ENCODE assay signal across 22 cellular contexts in genomic region chr1:65971547-65971946, GRCh38.
DNase-seq lines count a peak whose midpoint lies in the region; ATAC-seq, FAIRE-seq and TF ChIP-seq lines count a peak whose summit lies in the region.
"Had no signal": no experiment of that assay in that cellular context is flagged by ENCODE, and none has a peak within 500 bp of the region (broad histone marks: within the 10 kb centered on the region; RNA-seq: fewer than 3 reads in every experiment).

No MANE protein-coding gene starts in this region.

- H4K5ac ChIP-seq in IMR-90 (ENCODE audit: low read depth, low read length) (no peak overlapping the region), mesendoderm (ENCODE audit: low read length) (no peak overlapping the region)

- no peak overlapping the region for H3K4ac ChIP-seq in IMR-90 (ENCODE audit: low read depth, low read length)
- no peak overlapping the region for H3K4ac ChIP-seq in mesendoderm (ENCODE audit: low read depth, low read length)

- no peak overlapping the region for H2BK15ac ChIP-seq in IMR-90 (ENCODE audit: low read depth, low read length)
- no peak overlapping the region for H2BK15ac ChIP-seq in mesendoderm (replicated peaks; ENCODE audit: low read depth)

- H3K4me2 ChIP-seq in IMR-90 (ENCODE audit: low read depth, low read length) (no peak overlapping the region), mesendoderm (ENCODE audit: low read length) (no peak overlapping the region)
- H3K4me2 ChIP-seq: BLaER1 treated with 17β-estradiol and CSF1 and Interleukin-3, amounts not matched to agents 10 nM and 100 nM had no signal

- H2BK120ac ChIP-seq in IMR-90 (ENCODE audit: low read depth, low read length): no peak overlapping the region
- H2BK120ac ChIP-seq in mesendoderm (ENCODE audit: low read depth, low read length): no peak overlapping the region

- peaks cover 5% of the 10 kb centered on the region; the same call in 1 of the 2 replicates for H3K9me3 ChIP-seq in IMR-90 (ENCODE audit: control insufficient read depth, insufficient read depth, low read length)

- H3K56ac ChIP-seq in IMR-90 (ENCODE audit: extremely low read depth, insufficient read depth, low read length): no peak overlapping the region
- no peak overlapping the region for H3K56ac ChIP-seq in mesendoderm (ENCODE audit: low read length)

- H2AK5ac ChIP-seq in IMR-90 (ENCODE audit: low read depth, low read length) (no peak overlapping the region), mesendoderm (ENCODE audit: low read length) (no peak overlapping the region)

- H3K14ac ChIP-seq in IMR-90 (replicated peaks; ENCODE audit: low read depth, low read length): no peak overlapping the region

- H3K18ac ChIP-seq in IMR-90 (ENCODE audit: low read depth, low read length): no peak overlapping the region
- no peak overlapping the region for H3K18ac ChIP-seq in mesendoderm (ENCODE audit: low read length)

- in situ Hi-C loops in IMR-90 (cut with MboI; ENCODE audit: low sequenced_read_pairs): loop anchor here (25.0 kb wide), 1 partner anchor 741 kb away; no protein-coding TSS in a partner anchor

- FAIRE-seq in D721Med (lab: Jason Lieb, UNC): no peak
- FAIRE-seq: GM12892, GM18507, K562 had no signal

- POLR2A ChIA-PET in IMR-90 (lab: Charles Lee; ENCODE audit: unreplicated experiment): no interaction called here

- no peaks in the 10 kb centered on the region for H4K20me1 ChIP-seq in IMR-90 (ENCODE audit: insufficient read depth, low read length)
- H4K20me1 ChIP-seq: BLaER1 treated with 17β-estradiol and CSF1 and Interleukin-3, amounts not matched to agents 10 nM and 100 nM had no signal

- H3K27me3 ChIP-seq in IMR-90 (ENCODE audit: control insufficient read depth, insufficient read depth, low read length) (no peaks in the 10 kb centered on the region), mesendoderm (ENCODE audit: insufficient read depth, low read length, poor library complexity) (no peaks in the 10 kb centered on the region)
- H3K27me3 ChIP-seq: BLaER1 treated with 17β-estradiol and CSF1 and Interleukin-3, amounts not matched to agents 10 nM and 100 nM had no signal

- dilution Hi-C loops in IMR-90 (cut with HindIII; ENCODE audit: low sequenced_read_pairs, unreplicated experiment): no loop called here

- DNase-seq in ELR (ENCODE audit: low read depth) (peak; percentile 43), IMR-90 (peak; percentile 39), choroid plexus epithelial cell (ENCODE audit: low read depth) (peak; percentile 33), D721Med (ENCODE audit: insufficient read length, low spot score) (no peak), mesendoderm (no peak), middle frontal gyrus (ENCODE audit: extremely low spot score, low spot score) (no peak)
- no peak for DNase-seq in stimulated activated effector memory CD8-positive, alpha-beta T cell treated with anti-CD3 and anti-CD28 coated beads, Interleukin-12 subunit alpha, Interleukin-12 subunit beta, amount 100 ng/mL, for 72 hours (ENCODE audit: low spot score in 2 of 2)
- DNase-seq: Calu3; CD8-positive, alpha-beta T cell; DMS 273 treated with DMSO at 0.1 percent for 48 hours; DMS53; DND-41; GDM1; GOT3; H7; HFFc6 had no signal

- H3K79me2 ChIP-seq in mesendoderm (ENCODE audit: control insufficient read depth, insufficient read depth, low read length): no peaks in the 10 kb centered on the region

- no peak for TF ChIP-seq POLR2A in IMR-90 (IDR thresholded peaks at IDR 0.05; ENCODE audit: low read depth, low read length)

- H3K9me3 Mint-ChIP-seq in stimulated activated effector memory CD8-positive, alpha-beta T cell treated with anti-CD3 and anti-CD28 coated beads, Interleukin-12 subunit alpha, Interleukin-12 subunit beta, amount 100 ng/mL, for 72 hours: peaks cover 10% of the 10 kb centered on the region

- BruUV-seq in IMR-90 (replicated peaks; lab: Mats Ljungman, UMichigan): no TSS peak

- no peak overlapping the region for H3K27ac Mint-ChIP-seq in stimulated activated effector memory CD8-positive, alpha-beta T cell treated with anti-CD3 and anti-CD28 coated beads, Interleukin-12 subunit alpha, Interleukin-12 subunit beta, amount 100 ng/mL, for 72 hours
- H3K27ac Mint-ChIP-seq: B cell; CD8-positive, alpha-beta T cell; HFFc6 had no signal

- CTCF ChIA-PET in IMR-90 (lab: Yijun Ruan, JAX): no interaction called here

- no peak overlapping the region for H3K9ac ChIP-seq in IMR-90 (ENCODE audit: low read depth, low read length)
- H3K9ac ChIP-seq in mesendoderm (ENCODE audit: low read length): no peak overlapping the region
- H3K9ac ChIP-seq: BLaER1 treated with 17β-estradiol and CSF1 and Interleukin-3, amounts not matched to agents 10 nM and 100 nM had no signal

- H3K36me3 Mint-ChIP-seq in stimulated activated effector memory CD8-positive, alpha-beta T cell treated with anti-CD3 and anti-CD28 coated beads, Interleukin-12 subunit alpha, Interleukin-12 subunit beta, amount 100 ng/mL, for 72 hours: no peaks in the 10 kb centered on the region

- no peak overlapping the region for H2BK20ac ChIP-seq in IMR-90 (ENCODE audit: low read depth, low read length)

- H3K9me1 ChIP-seq in IMR-90 (ENCODE audit: insufficient read depth, low read length): no peaks in the 10 kb centered on the region

- no peak overlapping the region for H4K91ac ChIP-seq in IMR-90 (ENCODE audit: insufficient read depth, low read depth, low read length)

- H3K23ac ChIP-seq in IMR-90 (ENCODE audit: low read depth, low read length) (no peak overlapping the region), mesendoderm (ENCODE audit: low read length) (no peak overlapping the region)

- H2AFZ ChIP-seq in IMR-90 (replicated peaks; ENCODE audit: low read length, poor library complexity): no peak overlapping the region

- no peak overlapping the region for H4K8ac ChIP-seq in IMR-90 (ENCODE audit: low read depth in 2 of 2, low read length in 2 of 2)
- no peak overlapping the region for H4K8ac ChIP-seq in mesendoderm (ENCODE audit: low read depth, low read length)

- H3K4me1 ChIP-seq in IMR-90 (ENCODE audit: control insufficient read depth, insufficient read depth, low read length): no peaks in the 10 kb centered on the region
- H3K4me1 ChIP-seq in mesendoderm (ENCODE audit: control insufficient read depth, low read depth, low read length): no peaks in the 10 kb centered on the region
- H3K4me1 ChIP-seq: BLaER1 treated with 17β-estradiol and CSF1 and Interleukin-3, amounts not matched to agents 10 nM and 100 nM had no signal

- no peak overlapping the region for H3K4me3 ChIP-seq in IMR-90 (ENCODE audit: insufficient read depth, low read depth, low read length)
- no peak overlapping the region for H3K4me3 ChIP-seq in choroid plexus epithelial cell (ENCODE audit: low read depth, low read length)
- no peak overlapping the region for H3K4me3 ChIP-seq in mesendoderm (ENCODE audit: low read length)
- H3K4me3 ChIP-seq: BLaER1 treated with 17β-estradiol and CSF1 and Interleukin-3, amounts not matched to agents 10 nM and 100 nM; K562 had no signal

- no CpG with 5 or more reads among the region's 2 CpGs for WGBS in IMR-90 (ENCODE audit: extremely low coverage in 2 of 2, insufficient read length in 1 of 2), 2 experiments
- WGBS in mesendoderm (ENCODE audit: extremely low coverage, insufficient coverage, low lambda C conversion rate): no CpG with 5 or more reads among the region's 2 CpGs

- peak; percentile 17; the same call in 1 of the 2 replicates for ATAC-seq in IMR-90 (ENCODE audit: low read depth)
- ATAC-seq in stimulated activated effector memory CD8-positive, alpha-beta T cell treated with anti-CD3 and anti-CD28 coated beads, Interleukin-12 subunit alpha, Interleukin-12 subunit beta, amount 100 ng/mL, for 72 hours: peak; percentile 71
- ATAC-seq: CD8-positive, alpha-beta T cell; HCT116; K562 had no signal

- intact Hi-C loops in IMR-90 (cut with micrococcal nuclease): no loop called here

- no peaks in the 10 kb centered on the region for H3K79me1 ChIP-seq in IMR-90 (ENCODE audit: low read depth in 1 of 2, low read length in 2 of 2)
- no peaks in the 10 kb centered on the region for H3K79me1 ChIP-seq in mesendoderm (ENCODE audit: low read length)

- no peak for TF ChIP-seq RAD21 in IMR-90 (IDR thresholded peaks at IDR 0.05; ENCODE audit: low read length)

- H3K4me1 Mint-ChIP-seq in stimulated activated effector memory CD8-positive, alpha-beta T cell treated with anti-CD3 and anti-CD28 coated beads, Interleukin-12 subunit alpha, Interleukin-12 subunit beta, amount 100 ng/mL, for 72 hours: no peaks in the 10 kb centered on the region
- H3K4me1 Mint-ChIP-seq: B cell had no signal

- no peak overlapping the region for H2AK9ac ChIP-seq in IMR-90 (replicated peaks; ENCODE audit: low read depth, low read length, poor library complexity)

- H2BK5ac ChIP-seq in IMR-90 (ENCODE audit: low read depth, low read length, poor library complexity, severe bottlenecking) (no peak overlapping the region), mesendoderm (ENCODE audit: low read length) (no peak overlapping the region)

- no peak overlapping the region for H3K27ac ChIP-seq in IMR-90 (ENCODE audit: insufficient read depth, low read length)
- no peak overlapping the region for H3K27ac ChIP-seq in mesendoderm (ENCODE audit: low read depth, low read length)
- H3K27ac ChIP-seq: BLaER1 treated with 17β-estradiol and CSF1 and Interleukin-3, amounts not matched to agents 10 nM and 100 nM had no signal

- H3K4me3 Mint-ChIP-seq in stimulated activated effector memory CD8-positive, alpha-beta T cell treated with anti-CD3 and anti-CD28 coated beads, Interleukin-12 subunit alpha, Interleukin-12 subunit beta, amount 100 ng/mL, for 72 hours: no peak overlapping the region
- H3K4me3 Mint-ChIP-seq: B cell; CD8-positive, alpha-beta T cell; HFFc6 had no signal

- TF ChIP-seq CTCF in IMR-90 (conservative IDR thresholded peaks at IDR 0.05; ENCODE audit: low read depth, low read length) (no peak), choroid plexus epithelial cell (conservative IDR thresholded peaks at IDR 0.05; ENCODE audit: low read depth, low read length) (no peak), D721Med (IDR thresholded peaks at IDR 0.05; ENCODE audit: insufficient read depth, missing control alignments) (no peak)

- H3K36me3 ChIP-seq in IMR-90 (ENCODE audit: control insufficient read depth, insufficient read depth, low read length) (no peaks in the 10 kb centered on the region), mesendoderm (ENCODE audit: control insufficient read depth, insufficient read depth, low read length) (no peaks in the 10 kb centered on the region)
- H3K36me3 ChIP-seq: BLaER1 treated with 17β-estradiol and CSF1 and Interleukin-3, amounts not matched to agents 10 nM and 100 nM had no signal

TF ChIP-seq in IMR-90, 13 proteins besides CTCF, POLR2A, EP300 and RAD21 (continues in another document):
- TF ChIP-seq CHD1 (IDR thresholded peaks at IDR 0.05; ENCODE audit: low read depth, low read length): no peak
- no peak for TF ChIP-seq BHLHE40 (IDR thresholded peaks at IDR 0.05; ENCODE audit: low read depth, low read length)
- TF ChIP-seq MAZ (IDR thresholded peaks at IDR 0.05; ENCODE audit: borderline replicate concordance, low read depth, low read length): no peak
- TF ChIP-seq MAFK (IDR thresholded peaks at IDR 0.05; ENCODE audit: low read depth, low read length): no peak

Comparison
In these comparisons a context has a peak if more than half of its experiments do, and no peak if none do; other contexts are left out.
1. DNase-seq: peak in ELR (single experiment), IMR-90 (single experiment) and choroid plexus epithelial cell (single experiment); none in stimulated activated effector memory CD8-positive, alpha-beta T cell treated with anti-CD3 and anti-CD28 coated beads, Interleukin-12 subunit alpha, Interleukin-12 subunit beta, amount 100 ng/mL, for 72 hours (0 of 2), D721Med (single experiment), mesendoderm (single experiment) and middle frontal gyrus (single experiment).